Comparison of ENCODE assay signal across 12 cellular contexts in genomic region chr17:4965311-4965986, GRCh38. TPM values are rescaled to one million over a fixed set of nuclear protein-coding genes. Genes with fewer than 3 reads are reported as not detected.
DNase-seq lines count a peak whose midpoint lies in the region; ATAC-seq, FAIRE-seq and TF ChIP-seq lines count a peak whose summit lies in the region.
"Had no signal": no experiment of that assay in that cellular context is flagged by ENCODE, and none has a peak within 500 bp of the region (broad histone marks: within the 10 kb centered on the region; RNA-seq: fewer than 3 reads in every experiment).

No MANE protein-coding gene starts in this region.

- no peak overlapping the region for H3K14ac ChIP-seq in H1 (ENCODE audit: insufficient read length)

- H3K27me3 Mint-ChIP-seq in activated CD4-positive, alpha-beta T cell treated with anti-CD3 and anti-CD28 coated beads, Interleukin-2, amount 10 ng/mL, durations not matched to agents 7 days and 5 days = no peaks in the 10 kb centered on the region

- CTCF ChIA-PET in activated CD4-positive, alpha-beta T cell treated with anti-CD3 and anti-CD28 coated beads, Interleukin-2, amount 10 ng/mL, durations not matched to agents 7 days and 5 days (lab: Charles Lee) = interaction anchor here (0.6 to 3.9 kb wide), 3 partner anchors 14 to 255 kb away, joined by 3 to 23 read pairs (median 8); partner anchors contain the start of gene ARRB2
- CTCF ChIA-PET in HEK293 (lab: Yijun Ruan, JAX) (interaction anchor here (0.6 to 4.0 kb wide), 6 partner anchors 8 to 170 kb away, joined by 3 to 22 read pairs (median 6); partner anchors contain the start of gene CAMTA2), H1 (lab: Charles Lee; ENCODE audit: partially characterized antibody) (interaction anchor here (0.8 to 7.3 kb wide), 7 partner anchors 9 to 70 kb away, joined by 3 to 41 read pairs (median 5); no protein-coding TSS in a partner anchor)

- no peak overlapping the region for H3K56ac ChIP-seq in H1 (replicated peaks; ENCODE audit: insufficient read length, low read depth, low read length)

- H3K36me3 ChIP-seq in HEK293 (ENCODE audit: control insufficient read depth in 2 of 2, insufficient read depth in 1 of 2, low read length in 2 of 2) (peaks cover 19 to 21% of the 10 kb centered on the region in 2 experiments), H1 (ENCODE audit: control insufficient read depth in 2 of 4, insufficient read depth in 4 of 4, low read length in 3 of 4) (peaks cover 0 to 8% (median 0%) of the 10 kb centered on the region in 4 experiments; a peak in 2 of 8 replicates), gastrocnemius medialis (peaks cover 0 to 20% of the 10 kb centered on the region in 2 donors)

- no peak for TF ChIP-seq RAD21 in H1 (IDR thresholded peaks at IDR 0.05 in 1 of 2, conservative IDR thresholded peaks at IDR 0.05 in 1 of 2; ENCODE audit: low read depth in 2 of 2, low read length in 2 of 2)

- no peaks in the 10 kb centered on the region for H3K9me3 Mint-ChIP-seq in activated CD4-positive, alpha-beta T cell treated with anti-CD3 and anti-CD28 coated beads, Interleukin-2, amount 10 ng/mL, durations not matched to agents 7 days and 5 days

- no peak overlapping the region for H4K8ac ChIP-seq in H1 (ENCODE audit: extremely low read depth, insufficient read depth, low read length)

- TF ChIP-seq CTCF in HEK293 (tag by site-specific recombination; IDR thresholded peaks at IDR 0.05) (no peak), H1 (IDR thresholded peaks at IDR 0.05; ENCODE audit: control extremely low read depth in 1 of 3, insufficient read depth in 1 of 3, low read depth in 1 of 3, low read length in 3 of 3) (no peak), gastrocnemius medialis (IDR thresholded peaks at IDR 0.05 in 4 of 5, conservative IDR thresholded peaks at IDR 0.05 in 1 of 5) (no peak)

- H3K27ac ChIP-seq in HEK293 (ENCODE audit: extremely low read depth, low read depth, low read length) = no peak overlapping the region
- H3K27ac ChIP-seq in H1 (ENCODE audit: low read depth, low read length) = no peak overlapping the region
- peak overlapping the region; percentile 88 to 95 (median 94) for H3K27ac ChIP-seq in gastrocnemius medialis

- H3K27ac Mint-ChIP-seq in activated CD4-positive, alpha-beta T cell treated with anti-CD3 and anti-CD28 coated beads, Interleukin-2, amount 10 ng/mL, durations not matched to agents 7 days and 5 days = peak overlapping the region; percentile 47

- H3K36me3 Mint-ChIP-seq in activated CD4-positive, alpha-beta T cell treated with anti-CD3 and anti-CD28 coated beads, Interleukin-2, amount 10 ng/mL, durations not matched to agents 7 days and 5 days (ENCODE audit: low read depth) = peaks cover 15% of the 10 kb centered on the region

- ATAC-seq in gastrocnemius medialis (no peak), HG03175 (IDR thresholded peaks at IDR 0.05; ENCODE audit: unreplicated experiment) (no peak), GM18867 (IDR thresholded peaks at IDR 0.05; ENCODE audit: unreplicated experiment) (no peak)

- no peak overlapping the region for H3K4ac ChIP-seq in H1 (replicated peaks; ENCODE audit: insufficient read length, low read depth, low read length)

- H2BK5ac ChIP-seq in H1 (ENCODE audit: low read depth, low read length) = 0 out of 2 replicates have a peak overlapping the region, but pooled peaks have one; percentile 44

- TF ChIP-seq POLR2A in H1 (IDR thresholded peaks at IDR 0.05; ENCODE audit: control extremely low read depth in 1 of 2, low read depth in 2 of 2, low read length in 2 of 2) = no peak
- no peak for TF ChIP-seq POLR2A in gastrocnemius medialis (IDR thresholded peaks at IDR 0.05)

- no peak overlapping the region for H3K18ac ChIP-seq in H1 (ENCODE audit: extremely low read depth, low read length)

- no peak overlapping the region for H2BK12ac ChIP-seq in H1 (ENCODE audit: low read depth, low read length)

- in situ Hi-C loops in gastrocnemius medialis (cut with MboI; ENCODE audit: low sequenced_read_pairs in 4 of 4) = no loop called here

- POLR2A ChIA-PET in activated CD4-positive, alpha-beta T cell treated with anti-CD3 and anti-CD28 coated beads, Interleukin-2, amount 10 ng/mL, durations not matched to agents 7 days and 5 days (lab: Charles Lee) = interaction anchor here (4.0 kb wide), 1 partner anchor 19 kb away, joined by 44 read pairs; the partner anchor contains the start of gene PFN1
- POLR2A ChIA-PET in HEK293 (lab: Yijun Ruan, JAX) (interaction anchor here (0.8 to 11.3 kb wide), 5 partner anchors 15 to 409 kb away, joined by 9 to 358 read pairs (median 27); partner anchors contain the start of genes CAMTA2, ENO3, INCA1 and KIF1C), H1 (lab: Charles Lee; ENCODE audit: partially characterized antibody) (interaction anchor here (1.0 to 32.4 kb wide), 8 partner anchors 13 to 65 kb away, joined by 3 to 987 read pairs (median 18); partner anchors contain the start of genes CAMTA2, ENO3, INCA1 and KIF1C)

- no peak overlapping the region for H2BK15ac ChIP-seq in H1 (ENCODE audit: low read length)

- peaks cover 19% of the 10 kb centered on the region; the same call in 1 of the 2 replicates for H3K23me2 ChIP-seq in H1 (ENCODE audit: low read depth, low read length)

- peaks cover 16% of the 10 kb centered on the region for H3K4me1 Mint-ChIP-seq in activated CD4-positive, alpha-beta T cell treated with anti-CD3 and anti-CD28 coated beads, Interleukin-2, amount 10 ng/mL, durations not matched to agents 7 days and 5 days

- WGBS in H1 (ENCODE audit: extremely low coverage in 1 of 2, insufficient coverage in 1 of 2, insufficient read length in 1 of 2, insufficient replicate concordance in 2 of 2, low coverage in 1 of 2, low lambda C conversion rate in 2 of 2, missing lambda C conversion rate in 1 of 2), 2 experiments = 94% methylated on average over 14 of the region's 15 CpGs; no CpG with 5 or more reads in 1 of the 2 experiments

- H2AFZ ChIP-seq in H1 (ENCODE audit: low read length) = no peak overlapping the region

- H4K91ac ChIP-seq in H1 (replicated peaks; ENCODE audit: insufficient read length, low read length) = no peak overlapping the region

- peak overlapping the region; percentile 50 for H3K4me3 Mint-ChIP-seq in activated CD4-positive, alpha-beta T cell treated with anti-CD3 and anti-CD28 coated beads, Interleukin-2, amount 10 ng/mL, durations not matched to agents 7 days and 5 days

- H3K4me1 ChIP-seq in HEK293 (ENCODE audit: control insufficient read depth, insufficient read depth, low read length) (peaks cover 15% of the 10 kb centered on the region), H1 (replicated peaks in 1 of 4; ENCODE audit: control insufficient read depth in 3 of 4, insufficient read depth in 4 of 4, low read length in 3 of 4) (peaks cover 5 to 18% (median 9%) of the 10 kb centered on the region in 4 experiments), gastrocnemius medialis (peaks cover 27 to 33% of the 10 kb centered on the region in 2 donors)

- no peak for TF ChIP-seq EP300 in H1 (IDR thresholded peaks at IDR 0.05; ENCODE audit: borderline replicate concordance in 1 of 2, low read depth in 2 of 2, low read length in 2 of 2)

- H3K27me3 ChIP-seq in H1 (replicated peaks in 1 of 4; ENCODE audit: control insufficient read depth in 3 of 4, extremely low read depth in 1 of 4, insufficient read depth in 3 of 4, low read length in 3 of 4) = no peaks in the 10 kb centered on the region
- H3K27me3 ChIP-seq in gastrocnemius medialis = no peaks in the 10 kb centered on the region
- H3K27me3 ChIP-seq: Peyer's patch had no signal

- H4K5ac ChIP-seq in H1 (ENCODE audit: insufficient read length, low read depth, low read length) = no peak overlapping the region

- H3K4me3 ChIP-seq in HEK293 (ENCODE audit: low read depth, low read length) (no peak overlapping the region), H1 (ENCODE audit: extremely low read depth in 1 of 4, insufficient read depth in 2 of 4, low read depth in 3 of 4, low read length in 4 of 4) (no peak overlapping the region), gastrocnemius medialis (no peak overlapping the region)

- no peak for FAIRE-seq in H1 (lab: Jason Lieb, UNC)
- FAIRE-seq: frontal cortex, TTC549 had no signal

- peaks cover 0 to 7% of the 10 kb centered on the region in 2 experiments for H4K20me1 ChIP-seq in H1 (replicated peaks in 1 of 2; ENCODE audit: control insufficient read depth in 1 of 2, insufficient read depth in 2 of 2, low read length in 2 of 2)

- H3K23ac ChIP-seq in H1 (ENCODE audit: insufficient read length) = no peak overlapping the region

- H3K79me1 ChIP-seq in H1 (ENCODE audit: low read depth, low read length) = peaks cover 3% of the 10 kb centered on the region; the same call in 1 of the 2 replicates

- peaks cover 3% of the 10 kb centered on the region; the same call in 1 of the 2 replicates for H3K9me3 ChIP-seq in HEK293 (ENCODE audit: control insufficient read depth, insufficient read depth, low read depth, low read length)
- H3K9me3 ChIP-seq in H1 (ENCODE audit: insufficient read depth in 2 of 2, low read depth in 1 of 2, low read length in 1 of 2) = no peaks in the 10 kb centered on the region
- H3K9me3 ChIP-seq in gastrocnemius medialis = no peaks in the 10 kb centered on the region
- H3K9me3 ChIP-seq: Peyer's patch had no signal

- peaks cover 0 to 16% of the 10 kb centered on the region in 2 experiments; a peak in 2 of 4 replicates for H3K79me2 ChIP-seq in H1 (ENCODE audit: control insufficient read depth in 1 of 2, insufficient read depth in 2 of 2, low read length in 2 of 2)

- H3K9ac ChIP-seq in H1 (replicated peaks in 1 of 4; ENCODE audit: extremely low read depth in 1 of 4, low read depth in 3 of 4, low read length in 3 of 4) = no peak overlapping the region

- no peak overlapping the region for H2BK20ac ChIP-seq in H1 (ENCODE audit: low read length)

- no peak overlapping the region for H2BK120ac ChIP-seq in H1 (replicated peaks; ENCODE audit: low read depth, low read length)

- intact Hi-C loops in gastrocnemius medialis (cut with DNase I; ENCODE audit: low total_unique reads) = no loop called here

- no peak for DNase-seq in activated CD4-positive, alpha-beta T cell treated with anti-CD3 and anti-CD28 coated beads, Interleukin-2, amount 10 ng/mL, durations not matched to agents 7 days and 5 days
- no peak for DNase-seq in activated CD4-positive, alpha-beta T cell treated with anti-CD3 and anti-CD28 coated beads, Interleukin-2, amount 50 U/mL, for 4 hours
- DNase-seq in H1 (ENCODE audit: low read depth in 1 of 2, low spot score in 2 of 2) (no peak), gastrocnemius medialis (no peak), GM19240 (ENCODE audit: insufficient read length, low spot score) (no peak)
- DNase-seq: stimulated activated CD4-positive, alpha-beta T cell treated with anti-CD3 and anti-CD28 coated beads, Interleukin-4, amount 100 ng/mL, for 1 hour had no signal

- H3K4me2 ChIP-seq in H1 (ENCODE audit: insufficient read depth in 1 of 2, low read depth in 2 of 2, low read length in 2 of 2) = peak overlapping the region in 1 of 2 experiments; percentile 99; a peak in 1 of 4 replicates

- no peak overlapping the region; the same call in 1 of the 2 replicates for H2AK5ac ChIP-seq in H1 (ENCODE audit: low read depth, low read length)

RNA-seq across cellular contexts. Expression of gene SPAG7, which starts 2.2 kb away (rescaled TPM):
- total RNA-seq in activated CD4-positive, alpha-beta T cell treated with anti-CD3 and anti-CD28 coated beads, Interleukin-2, amount 10 ng/mL, durations not matched to agents 7 days and 5 days = 10 to 100 TPM; 47.7 to 53.6 TPM
- 81.9 and 83.6 TPM in 2 replicates for total RNA-seq in H1 (2021; fragmentation: NEBNext Ultra II Directional; extraction: Animal tissue kit (Norgen Biotek cat#: 25700))
- 74.2 and 82.1 TPM in 2 replicates for polyA plus RNA-seq in H1 (2011; rRNA removed)
- 133 TPM for polyA plus RNA-seq in H1 (2011; cell fraction: cytosol; rRNA removed)
- polyA plus RNA-seq in H1 (2011; cell fraction: nucleus; rRNA removed) = 62.7 TPM
- polyA plus RNA-seq in H1 (2012, experiment 1 of 2) = 74.8 to 109 TPM (median 102 TPM) in 4 replicates
- polyA plus RNA-seq in H1 (2012, experiment 2 of 2) = 70.1 TPM
- 60.5 TPM for polyA plus RNA-seq in H1 (2013, experiment 1 of 2)
- 60.7 TPM for polyA plus RNA-seq in H1 (2013, experiment 2 of 2)
- 24.3 and 26.5 TPM in 2 replicates for polyA minus RNA-seq in H1 (2011; rRNA and poly(A)+ RNA removed)
- 22.8 TPM for polyA minus RNA-seq in H1 (2011; cell fraction: cytosol; rRNA and poly(A)+ RNA removed)
- polyA minus RNA-seq in H1 (2011; cell fraction: nucleus; rRNA and poly(A)+ RNA removed) = 21.9 TPM
- 100 to 1,000 TPM in 1 of 4 donors, 10 to 100 TPM in 3; 78.6 to 114 (median 91.0) TPM for total RNA-seq in gastrocnemius medialis

RNA-seq across cellular contexts. Expression of gene ENO3, which starts 14.5 kb away (rescaled TPM):
- total RNA-seq in activated CD4-positive, alpha-beta T cell treated with anti-CD3 and anti-CD28 coated beads, Interleukin-2, amount 10 ng/mL, durations not matched to agents 7 days and 5 days = 10 to 100 TPM; 44.9 to 54.8 TPM
- 24.1 and 25.7 TPM in 2 replicates for total RNA-seq in H1 (2021; fragmentation: NEBNext Ultra II Directional; extraction: Animal tissue kit (Norgen Biotek cat#: 25700))
- polyA plus RNA-seq in H1 (2011; rRNA removed) = 25.0 and 36.4 TPM in 2 replicates
- 40.3 TPM for polyA plus RNA-seq in H1 (2011; cell fraction: cytosol; rRNA removed)
- polyA plus RNA-seq in H1 (2011; cell fraction: nucleus; rRNA removed) = 152 TPM
- 25.0 to 36.7 TPM (median 34.0 TPM) in 4 replicates for polyA plus RNA-seq in H1 (2012, experiment 1 of 2)
- polyA plus RNA-seq in H1 (2012, experiment 2 of 2) = 31.1 TPM
- polyA plus RNA-seq in H1 (2013, experiment 1 of 2) = 19.9 TPM
- polyA plus RNA-seq in H1 (2013, experiment 2 of 2) = 16.5 TPM
- polyA minus RNA-seq in H1 (2011; rRNA and poly(A)+ RNA removed) = 14.4 and 17.4 TPM in 2 replicates
- 12.0 TPM for polyA minus RNA-seq in H1 (2011; cell fraction: cytosol; rRNA and poly(A)+ RNA removed)
- polyA minus RNA-seq in H1 (2011; cell fraction: nucleus; rRNA and poly(A)+ RNA removed) = 20.1 TPM
- 1,000 to 10,000 TPM; 1,434 to 5,473 (median 3,204) TPM for total RNA-seq in gastrocnemius medialis

RNA-seq across cellular contexts. Expression of gene PFN1, which starts 17.1 kb away (rescaled TPM):
- 1,000 to 10,000 TPM; 2,428 to 2,438 TPM for total RNA-seq in activated CD4-positive, alpha-beta T cell treated with anti-CD3 and anti-CD28 coated beads, Interleukin-2, amount 10 ng/mL, durations not matched to agents 7 days and 5 days
- 1,355 and 1,387 TPM in 2 replicates for total RNA-seq in H1 (2021; fragmentation: NEBNext Ultra II Directional; extraction: Animal tissue kit (Norgen Biotek cat#: 25700))
- 1,949 and 2,147 TPM in 2 replicates for polyA plus RNA-seq in H1 (2011; rRNA removed)
- polyA plus RNA-seq in H1 (2011; cell fraction: cytosol; rRNA removed) = 1,309 TPM
- 1,023 TPM for polyA plus RNA-seq in H1 (2011; cell fraction: nucleus; rRNA removed)
- polyA plus RNA-seq in H1 (2012, experiment 1 of 2) = 1,911 to 2,058 TPM (median 2,001 TPM) in 4 replicates
- 2,250 TPM for polyA plus RNA-seq in H1 (2012, experiment 2 of 2)
- 1,621 TPM for polyA plus RNA-seq in H1 (2013, experiment 1 of 2)
- polyA plus RNA-seq in H1 (2013, experiment 2 of 2) = 1,713 TPM
- polyA minus RNA-seq in H1 (2011; rRNA and poly(A)+ RNA removed) = 375 and 437 TPM in 2 replicates
- 1,836 TPM for polyA minus RNA-seq in H1 (2011; cell fraction: cytosol; rRNA and poly(A)+ RNA removed)
- 497 TPM for polyA minus RNA-seq in H1 (2011; cell fraction: nucleus; rRNA and poly(A)+ RNA removed)
- total RNA-seq in gastrocnemius medialis = 100 to 1,000 TPM; 304 to 750 (median 599) TPM

RNA-seq across cellular contexts. Expression of gene CAMTA2, which starts 22.0 kb away (rescaled TPM):
- total RNA-seq in activated CD4-positive, alpha-beta T cell treated with anti-CD3 and anti-CD28 coated beads, Interleukin-2, amount 10 ng/mL, durations not matched to agents 7 days and 5 days = 10 to 100 TPM; 58.2 to 62.7 TPM
- 11.4 and 12.0 TPM in 2 replicates for total RNA-seq in H1 (2021; fragmentation: NEBNext Ultra II Directional; extraction: Animal tissue kit (Norgen Biotek cat#: 25700))
- polyA plus RNA-seq in H1 (2011; rRNA removed) = 5.5 and 13.7 TPM in 2 replicates
- polyA plus RNA-seq in H1 (2011; cell fraction: cytosol; rRNA removed) = 4.1 TPM
- 29.2 TPM for polyA plus RNA-seq in H1 (2011; cell fraction: nucleus; rRNA removed)
- polyA plus RNA-seq in H1 (2012, experiment 1 of 2) = 8.2 to 14.4 TPM (median 11.6 TPM) in 4 replicates
- polyA plus RNA-seq in H1 (2012, experiment 2 of 2) = 29.1 TPM
- polyA plus RNA-seq in H1 (2013, experiment 1 of 2) = 10.3 TPM
- 9.5 TPM for polyA plus RNA-seq in H1 (2013, experiment 2 of 2)
- 2.1 and 7.3 TPM in 2 replicates for polyA minus RNA-seq in H1 (2011; rRNA and poly(A)+ RNA removed)
- 7.0 TPM for polyA minus RNA-seq in H1 (2011; cell fraction: cytosol; rRNA and poly(A)+ RNA removed)
- polyA minus RNA-seq in H1 (2011; cell fraction: nucleus; rRNA and poly(A)+ RNA removed) = 10.2 TPM
- total RNA-seq in gastrocnemius medialis = 10 to 100 TPM; 19.1 to 46.4 (median 36.4) TPM

RNA-seq across cellular contexts. Expression of gene RNF167, which starts 25.4 kb away (rescaled TPM):
- total RNA-seq in activated CD4-positive, alpha-beta T cell treated with anti-CD3 and anti-CD28 coated beads, Interleukin-2, amount 10 ng/mL, durations not matched to agents 7 days and 5 days = 100 to 1,000 TPM; 254 to 273 TPM
- 140 and 147 TPM in 2 replicates for total RNA-seq in H1 (2021; fragmentation: NEBNext Ultra II Directional; extraction: Animal tissue kit (Norgen Biotek cat#: 25700))
- polyA plus RNA-seq in H1 (2011; rRNA removed) = 281 and 284 TPM in 2 replicates
- polyA plus RNA-seq in H1 (2011; cell fraction: cytosol; rRNA removed) = 157 TPM
- polyA plus RNA-seq in H1 (2011; cell fraction: nucleus; rRNA removed) = 259 TPM
- 183 to 210 TPM (median 196 TPM) in 4 replicates for polyA plus RNA-seq in H1 (2012, experiment 1 of 2)
- 259 TPM for polyA plus RNA-seq in H1 (2012, experiment 2 of 2)
- 230 TPM for polyA plus RNA-seq in H1 (2013, experiment 1 of 2)
- 261 TPM for polyA plus RNA-seq in H1 (2013, experiment 2 of 2)
- 107 and 125 TPM in 2 replicates for polyA minus RNA-seq in H1 (2011; rRNA and poly(A)+ RNA removed)
- polyA minus RNA-seq in H1 (2011; cell fraction: cytosol; rRNA and poly(A)+ RNA removed) = 101 TPM
- 69.3 TPM for polyA minus RNA-seq in H1 (2011; cell fraction: nucleus; rRNA and poly(A)+ RNA removed)
- 10 to 100 TPM; 51.2 to 99.5 (median 75.2) TPM for total RNA-seq in gastrocnemius medialis

Comparison
In these comparisons a context has a peak if more than half of its experiments do, and no peak if none do; other contexts are left out.
1. H3K27ac ChIP-seq: peak in gastrocnemius medialis (4 of 4); none in HEK293 (single experiment) and H1 (single experiment).
2. RNA of gene ENO3, which starts 14.5 kb away (total RNA-seq): 1,434 to 5,473 TPM in gastrocnemius medialis; 44.9 to 54.8 TPM in activated CD4-positive, alpha-beta T cell treated with anti-CD3 and anti-CD28 coated beads, Interleukin-2, amount 10 ng/mL, durations not matched to agents 7 days and 5 days and 24.1 to 25.7 TPM in H1; every median in the first group is over 10 times any median in the second.